In genomic region chr10:73917566-73918305, GRCh38 we compare ENCODE assay signal across 1 cellular context.
TF ChIP-seq lines count a peak whose summit lies in the region.

No MANE protein-coding gene starts in this region.

TF ChIP-seq in HepG2, 621 proteins besides CTCF, POLR2A, EP300 and RAD21:
- TF ChIP-seq NFKB2 (CRISPR knock-in tag; IDR thresholded peaks at IDR 0.05; ENCODE audit: borderline replicate concordance): no peak
